ENCODE assay signal across 17 cellular contexts in genomic region chr9:114410910-114411309, GRCh38. TPM values are rescaled to one million over a fixed set of nuclear protein-coding genes. Genes with fewer than 3 reads are reported as not detected.
DNase-seq lines count a peak whose midpoint lies in the region; ATAC-seq, FAIRE-seq and TF ChIP-seq lines count a peak whose summit lies in the region.
"Had no signal": no experiment of that assay in that cellular context is flagged by ENCODE, and none has a peak within 500 bp of the region (broad histone marks: within the 10 kb centered on the region; RNA-seq: fewer than 3 reads in every experiment).

No MANE protein-coding gene starts in this region.

- TF ChIP-seq RAD21 in K562 (CRISPR knock-in tag; conservative IDR thresholded peaks at IDR 0.05 in 1 of 2, IDR thresholded peaks at IDR 0.05 in 1 of 2), result no peak

- H3K9me3 ChIP-seq in mammary epithelial cell (replicated peaks; ENCODE audit: insufficient read depth, low read length) (no peaks in the 10 kb centered on the region), K562 (replicated peaks; ENCODE audit: control insufficient read depth, insufficient read depth, low read depth, low read length) (no peaks in the 10 kb centered on the region), body of pancreas (no peaks in the 10 kb centered on the region)

- BruUV-seq in mammary epithelial cell (replicated peaks; lab: Mats Ljungman, UMichigan) (no TSS peak), MCF 10A (replicated peaks; lab: Mats Ljungman, UMichigan) (no TSS peak), K562 (replicated peaks; lab: Mats Ljungman, UMichigan) (no TSS peak)

- H3K9ac ChIP-seq in mammary epithelial cell (ENCODE audit: insufficient read depth, low read length), result no peak overlapping the region
- H3K9ac ChIP-seq in K562 (ENCODE audit: insufficient read depth in 1 of 2, low read depth in 2 of 2, low read length in 2 of 2), result no peak overlapping the region

- H3K4me3 ChIP-seq in mammary epithelial cell (replicated peaks in 1 of 3; ENCODE audit: insufficient read depth in 1 of 3, low read depth in 2 of 3, low read length in 3 of 3) (no peak overlapping the region), K562 (no peak overlapping the region), body of pancreas (no peak overlapping the region)

- H3K4me2 ChIP-seq in mammary epithelial cell (ENCODE audit: insufficient read depth, low read depth, low read length), result no peak overlapping the region
- no peak overlapping the region for H3K4me2 ChIP-seq in K562 (ENCODE audit: insufficient read depth, low read length)

- no peak overlapping the region for H3K4me3 Mint-ChIP-seq in MCF 10A (ENCODE audit: unreplicated experiment)
- no peak overlapping the region for H3K4me3 Mint-ChIP-seq in stimulated activated effector memory CD8-positive, alpha-beta T cell treated with anti-CD3 and anti-CD28 coated beads, Interleukin-12 subunit alpha, Interleukin-12 subunit beta, amount 100 ng/mL, for 72 hours
- H3K4me3 Mint-ChIP-seq: B cell; CD4-positive, alpha-beta T cell; HFFc6 had no signal

- intact Hi-C loops in mammary epithelial cell (cut with micrococcal nuclease) (loop anchor here (1.0 kb wide), 1 partner anchor 241 kb away; no protein-coding TSS in a partner anchor), MCF 10A (cut with micrococcal nuclease) (no loop called here), K562 (cut with micrococcal nuclease) (no loop called here), body of pancreas (cut with DNase I) (no loop called here)

- TF ChIP-seq CTCF in mammary epithelial cell (conservative IDR thresholded peaks at IDR 0.05 in 1 of 2, IDR thresholded peaks at IDR 0.05 in 1 of 2; ENCODE audit: extremely low read depth in 1 of 2, insufficient read depth in 1 of 2, low read depth in 1 of 2, low read length in 2 of 2) (no peak), MCF 10A (IDR thresholded peaks at IDR 0.05; ENCODE audit: unreplicated experiment) (no peak), K562 (IDR thresholded peaks at IDR 0.05 in 2 of 3, conservative IDR thresholded peaks at IDR 0.05 in 1 of 3; ENCODE audit: insufficient read depth in 2 of 3, low read depth in 1 of 3, low read length in 3 of 3) (no peak), body of pancreas (IDR thresholded peaks at IDR 0.05) (no peak)

- H3K79me2 ChIP-seq in mammary epithelial cell (ENCODE audit: insufficient read depth, low read length) (no peaks in the 10 kb centered on the region), K562 (ENCODE audit: control insufficient read depth, insufficient read depth, low read length) (no peaks in the 10 kb centered on the region)

- no peak for TF ChIP-seq POLR2A in K562 (conservative IDR thresholded peaks at IDR 0.05)
- TF ChIP-seq POLR2A in body of pancreas (IDR thresholded peaks at IDR 0.05), result no peak

- CTCF ChIA-PET in mammary epithelial cell (lab: Charles Lee; ENCODE audit: low non-redundant PET), result no interaction called here
- CTCF ChIA-PET in MCF 10A (lab: Yijun Ruan, JAX), result interaction anchor here (0.6 to 1.5 kb wide), 2 partner anchors 126 to 251 kb away, joined by 3 to 6 read pairs; no protein-coding TSS in a partner anchor
- CTCF ChIA-PET in K562 (lab: Yijun Ruan, JAX; ENCODE audit: low intra/inter-chr PET ratio), result no interaction called here

- H3K27me3 ChIP-seq in mammary epithelial cell (ENCODE audit: insufficient read depth, low read length) (no peaks in the 10 kb centered on the region), K562 (ENCODE audit: control insufficient read depth in 2 of 2, insufficient read depth in 2 of 2, low read length in 2 of 2) (peaks cover 0 to 5% of the 10 kb centered on the region in 2 experiments; a peak in 1 of 5 replicates), body of pancreas (no peaks in the 10 kb centered on the region)

- H3K4me1 Mint-ChIP-seq in MCF 10A (ENCODE audit: insufficient read depth, unreplicated experiment), result peaks cover 6% of the 10 kb centered on the region
- H3K4me1 Mint-ChIP-seq in stimulated activated effector memory CD8-positive, alpha-beta T cell treated with anti-CD3 and anti-CD28 coated beads, Interleukin-12 subunit alpha, Interleukin-12 subunit beta, amount 100 ng/mL, for 72 hours, result peaks cover 26% of the 10 kb centered on the region
- H3K4me1 Mint-ChIP-seq: B cell had no signal

- no peaks in the 10 kb centered on the region for H3K27me3 Mint-ChIP-seq in MCF 10A (ENCODE audit: insufficient read depth, unreplicated experiment)
- H3K27me3 Mint-ChIP-seq: B cell; CD4-positive, alpha-beta T cell had no signal

- H2AFZ ChIP-seq in mammary epithelial cell (ENCODE audit: low read depth, low read length) (no peak overlapping the region), K562 (ENCODE audit: low read depth, low read length) (no peak overlapping the region)

- DNase-seq in mammary epithelial cell (peak; percentile 56), MCF 10A (ENCODE audit: unreplicated experiment) (no peak), K562 (ENCODE audit: extremely low read depth in 1 of 4, low spot score in 3 of 4) (no peak), NCI-H524 treated with DMSO at 0.1 percent for 48 hours (lab: John Stamatoyannopoulos, UW) (no peak), body of pancreas (no peak), HuH-7.5 (ENCODE audit: low spot score) (no peak)
- DNase-seq in stimulated activated effector memory CD8-positive, alpha-beta T cell treated with anti-CD3 and anti-CD28 coated beads, Interleukin-12 subunit alpha, Interleukin-12 subunit beta, amount 100 ng/mL, for 72 hours (ENCODE audit: low spot score in 2 of 2), result no peak
- DNase-seq: 8988T; C1 segment of cervical spinal cord; Calu3; CD4-positive, alpha-beta T cell; DND-41; GDM1; HCEC 1CT; HFFc6 had no signal

- H3K36me3 Mint-ChIP-seq in MCF 10A (ENCODE audit: insufficient read depth, unreplicated experiment), result peaks cover 7% of the 10 kb centered on the region
- peaks cover 8% of the 10 kb centered on the region for H3K36me3 Mint-ChIP-seq in stimulated activated effector memory CD8-positive, alpha-beta T cell treated with anti-CD3 and anti-CD28 coated beads, Interleukin-12 subunit alpha, Interleukin-12 subunit beta, amount 100 ng/mL, for 72 hours

- POLR2A ChIA-PET in MCF 10A (lab: Yijun Ruan, JAX) (no interaction called here), K562 (lab: Yijun Ruan, JAX) (interaction anchor here (1.0 to 2.0 kb wide), 2 partner anchors 10 to 11 kb away, joined by 3 to 6 read pairs; no protein-coding TSS in a partner anchor)

- no peak overlapping the region for H3K27ac Mint-ChIP-seq in MCF 10A (ENCODE audit: low read depth, unreplicated experiment)
- peak overlapping the region; percentile 26 for H3K27ac Mint-ChIP-seq in stimulated activated effector memory CD8-positive, alpha-beta T cell treated with anti-CD3 and anti-CD28 coated beads, Interleukin-12 subunit alpha, Interleukin-12 subunit beta, amount 100 ng/mL, for 72 hours
- H3K27ac Mint-ChIP-seq: B cell; CD4-positive, alpha-beta T cell; HFFc6 had no signal

- no peak for FAIRE-seq in K562 (lab: Jason Lieb, UNC)

- H3K27ac ChIP-seq in mammary epithelial cell (ENCODE audit: insufficient read depth, low read depth, low read length) (no peak overlapping the region), K562 (ENCODE audit: extremely low read depth, low read depth, low read length) (no peak overlapping the region), body of pancreas (no peak overlapping the region)

- peaks cover 14% of the 10 kb centered on the region for H3K4me1 ChIP-seq in mammary epithelial cell (ENCODE audit: insufficient read depth, low read length)
- H3K4me1 ChIP-seq in K562 (replicated peaks in 1 of 2; ENCODE audit: control insufficient read depth in 2 of 2, insufficient read depth in 2 of 2, low read length in 2 of 2), result no peaks in the 10 kb centered on the region; a peak in 2 of 5 replicates
- H3K4me1 ChIP-seq in body of pancreas, result no peaks in the 10 kb centered on the region

- no peaks in the 10 kb centered on the region for H3K36me3 ChIP-seq in mammary epithelial cell (ENCODE audit: insufficient read depth, low read length)
- no peaks in the 10 kb centered on the region for H3K36me3 ChIP-seq in K562 (ENCODE audit: control insufficient read depth, insufficient read depth, low read length)
- H3K36me3 ChIP-seq in body of pancreas (replicated peaks in 1 of 2; ENCODE audit: insufficient read depth in 1 of 2, low read depth in 2 of 2), result no peaks in the 10 kb centered on the region

- H3K9me1 ChIP-seq in K562 (ENCODE audit: control insufficient read depth, insufficient read depth, low read length), result no peaks in the 10 kb centered on the region

- no peaks in the 10 kb centered on the region for H3K9me3 Mint-ChIP-seq in MCF 10A (ENCODE audit: unreplicated experiment)
- no peaks in the 10 kb centered on the region for H3K9me3 Mint-ChIP-seq in stimulated activated effector memory CD8-positive, alpha-beta T cell treated with anti-CD3 and anti-CD28 coated beads, Interleukin-12 subunit alpha, Interleukin-12 subunit beta, amount 100 ng/mL, for 72 hours
- H3K9me3 Mint-ChIP-seq: CD4-positive, alpha-beta T cell; HFFc6 had no signal

- dilution Hi-C loops in mammary epithelial cell (cut with HindIII; ENCODE audit: low sequenced_read_pairs), result loop anchor here (5.0 kb wide), 1 partner anchor 59 kb away; no protein-coding TSS in a partner anchor

- WGBS in mammary epithelial cell (ENCODE audit: low coverage, missing lambda C conversion rate), result 20% methylated on average over 8 of the region's 8 CpGs
- WGBS in K562 (ENCODE audit: insufficient coverage, low coverage, missing lambda C conversion rate), result 53% methylated on average over 8 of the region's 8 CpGs
- 83 to 87% methylated on average over 3 to 8 of the region's 8 CpGs for WGBS in body of pancreas, 2 donors

- no peaks in the 10 kb centered on the region for H4K20me1 ChIP-seq in mammary epithelial cell (ENCODE audit: insufficient read depth, low read length)
- peaks cover 5% of the 10 kb centered on the region; the same call in 1 of the 2 replicates for H4K20me1 ChIP-seq in K562 (replicated peaks; ENCODE audit: control insufficient read depth, insufficient read depth, low read length)

- in situ Hi-C loops in mammary epithelial cell (cut with MboI; ENCODE audit: low sequenced_read_pairs in 2 of 2), result no loop called here
- in situ Hi-C loops in K562 (cut with MboI), result no loop called here

- ATAC-seq in K562, result no peak; the same call in 2 of the 3 replicates
- peak; percentile 85 for ATAC-seq in esophagus mucosa
- ATAC-seq in stimulated activated effector memory CD8-positive, alpha-beta T cell treated with anti-CD3 and anti-CD28 coated beads, Interleukin-12 subunit alpha, Interleukin-12 subunit beta, amount 100 ng/mL, for 72 hours, result no peak
- ATAC-seq in body of pancreas, result no peak

- TF ChIP-seq EP300 in K562 (IDR thresholded peaks at IDR 0.05; ENCODE audit: low read length), result no peak

RNA-seq across cellular contexts. Expression of gene AKNA, which starts 23.1 kb away (rescaled TPM):
- total RNA-seq in mammary epithelial cell (1 to 10 TPM; 4.5 to 8.1 TPM), MCF 10A (2022) (10.7 and 10.9 TPM in 2 replicates), K562 (2014; rRNA removed) (5.3 and 8.1 TPM in 2 replicates), K562 (2014; rRNA removed; fragmentation: Illumina TruSeq; extraction: Trizol) (3.7 and 3.9 TPM in 2 replicates), K562 (2015; rRNA removed; fragmentation: Illumina TruSeq; extraction: Trizol) (2.6 and 2.7 TPM in 2 replicates), K562 (2021) (16.9 and 20.5 TPM in 2 replicates), esophagus mucosa (5.7 TPM), body of pancreas (10 to 100 TPM in 1 of 2 donors, 1 to 10 TPM in 1; 7.3 to 11.9 TPM)
- polyA plus RNA-seq in mammary epithelial cell (2.8 TPM), K562 (2011; rRNA removed) (1.4 and 3.4 TPM in 2 replicates), K562 (2014; fragmentation: Illumina TruSeq; extraction: Trizol) (11.1 and 14.0 TPM in 2 replicates), K562 (2014; fragmentation: Nextera tagmentation; extraction: Ambion mirVana) (under 1 TPM; 0.29 to 0.37 TPM), K562 (2014; rRNA removed) (6.5 and 6.7 TPM in 2 replicates)
- 6.4 TPM for polyA minus RNA-seq in mammary epithelial cell
- total RNA-seq in K562 (2011; cell fraction: chromatin; rRNA removed; ENCODE audit: low replicate concordance), result 30.2 and 45.5 TPM in 2 replicates
- total RNA-seq in K562 (2011; cell fraction: nucleolus; rRNA removed), result 25.4 and 26.7 TPM in 2 replicates
- 26.6 and 27.0 TPM in 2 replicates for total RNA-seq in K562 (2011; cell fraction: nucleoplasm; rRNA removed)
- 2.0 and 2.3 TPM in 2 replicates for polyA plus RNA-seq in K562 (2011; cell fraction: cytosol; rRNA removed)
- 8.0 and 8.2 TPM in 2 replicates for polyA plus RNA-seq in K562 (2011; cell fraction: nucleus; rRNA removed)
- 5.2 and 92.5 TPM in 2 replicates for polyA plus RNA-seq in K562 (2012)
- polyA minus RNA-seq in K562 (2011; rRNA and poly(A)+ RNA removed), result 3.1 and 3.8 TPM in 2 replicates
- polyA minus RNA-seq in K562 (2011; cell fraction: cytosol; rRNA and poly(A)+ RNA removed), result 1.9 and 4.6 TPM in 2 replicates
- 6.1 and 8.6 TPM in 2 replicates for polyA minus RNA-seq in K562 (2011; cell fraction: nucleus; rRNA and poly(A)+ RNA removed)
